Comparison of ENCODE assay signal across 12 cellular contexts in the genomic region with DNA sequence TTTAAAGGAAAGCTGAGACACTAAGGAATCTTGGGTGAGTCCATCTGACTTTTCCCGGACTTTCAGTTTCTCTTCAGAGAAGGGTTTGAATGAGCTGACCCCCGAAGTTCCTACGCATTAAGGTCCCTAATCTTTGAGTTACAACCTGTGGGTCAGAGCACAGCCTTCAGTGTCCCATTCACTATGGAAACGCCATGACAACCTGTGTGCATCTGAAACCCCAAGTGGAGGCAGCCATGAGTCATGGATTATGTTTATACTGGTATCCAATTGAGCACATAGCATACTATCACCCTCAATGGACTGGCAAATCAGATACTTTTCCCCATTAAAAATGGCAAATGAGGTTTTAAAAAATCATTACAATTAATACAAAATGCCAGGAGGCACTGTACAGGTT. TPM values are rescaled to one million over a fixed set of nuclear protein-coding genes. Genes with fewer than 3 reads are reported as not detected.
DNase-seq lines count a peak whose midpoint lies in the region; ATAC-seq and TF ChIP-seq lines count a peak whose summit lies in the region.
"Had no signal": no experiment of that assay in that cellular context is flagged by ENCODE, and none has a peak within 500 bp of the region (broad histone marks: within the 10 kb centered on the region; RNA-seq: fewer than 3 reads in every experiment).

No MANE protein-coding gene starts in this region.

- no peaks in the 10 kb centered on the region for H3K27me3 ChIP-seq in ACC112 (ENCODE audit: insufficient read depth, low read length)

- no peak overlapping the region for H2AFZ ChIP-seq in ACC112 (ENCODE audit: low read length, unreplicated experiment)

- H3K79me2 ChIP-seq in ACC112 (ENCODE audit: control insufficient read depth, insufficient read depth, low read length, unreplicated experiment): no peaks in the 10 kb centered on the region

- H3K4me3 ChIP-seq in ACC112 (ENCODE audit: low read depth, low read length): no peak overlapping the region

- H3K9me3 Mint-ChIP-seq in Calu3 (ENCODE audit: low read depth, unreplicated experiment) (no peaks in the 10 kb centered on the region), chondrocyte (ENCODE audit: low read depth) (no peaks in the 10 kb centered on the region)

- H3K27ac Mint-ChIP-seq in Calu3 (ENCODE audit: unreplicated experiment) (peak overlapping the region; percentile 44), chondrocyte (ENCODE audit: unreplicated experiment) (no peak overlapping the region)

- no peak for TF ChIP-seq CTCF in Calu3 (IDR thresholded peaks at IDR 0.05; ENCODE audit: unreplicated experiment)
- no peak for TF ChIP-seq CTCF in RWPE1 (conservative IDR thresholded peaks at IDR 0.05; ENCODE audit: low read depth)
- no peak for TF ChIP-seq CTCF in chondrocyte (IDR thresholded peaks at IDR 0.05)

- no peak for DNase-seq in Calu3
- peak; percentile 36 for DNase-seq in RWPE1 (ENCODE audit: low spot score)
- DNase-seq in fibroblast of the conjunctiva (ENCODE audit: low read depth): peak; percentile 18
- DNase-seq in activated effector memory CD4-positive, alpha-beta T cell treated with Interleukin-2 at 50 U/mL for 16 hours: no peak
- DNase-seq in chondrocyte (ENCODE audit: low spot score): no peak
- DNase-seq in amniotic stem cell (lab: John Stamatoyannopoulos, UW): no peak
- DNase-seq: activated CD4-positive, alpha-beta T cell treated with anti-CD3 and anti-CD28 coated beads, Interleukin-2, amount 50 U/mL, for 1 hour; left colon; NCI-H2227 treated with DMSO at 0.1 percent for 48 hours; substantia nigra had no signal

- H3K36me3 ChIP-seq in ACC112 (ENCODE audit: insufficient read depth, low read length): no peaks in the 10 kb centered on the region

- CTCF ChIA-PET in Calu3 (lab: Charles Lee): interaction anchor here (0.6 to 1.5 kb wide), 2 partner anchors 12 to 21 kb away, joined by 3 read pairs; no protein-coding TSS in a partner anchor
- CTCF ChIA-PET in RWPE1 (lab: Yijun Ruan, JAX): no interaction called here

- intact Hi-C loops in Calu3 (cut with micrococcal nuclease; ENCODE audit: unreplicated experiment): loop anchor here (2.0 to 10.0 kb wide), 2 partner anchors 193 to 315 kb away; no protein-coding TSS in a partner anchor

- H3K27me3 Mint-ChIP-seq in Calu3 (ENCODE audit: unreplicated experiment) (no peaks in the 10 kb centered on the region), chondrocyte (ENCODE audit: low read depth) (no peaks in the 10 kb centered on the region)

- H3K27ac ChIP-seq in ACC112 (ENCODE audit: low read depth, low read length): peak overlapping the region; percentile 27; the same call in 1 of the 2 replicates
- H3K27ac ChIP-seq in RWPE1: no peak overlapping the region

- BruUV-seq in Calu3 (replicated peaks; lab: Mats Ljungman, UMichigan): no TSS peak

- ATAC-seq in GM21737 (IDR thresholded peaks at IDR 0.05; ENCODE audit: unreplicated experiment): no peak
- ATAC-seq: left colon had no signal

- peaks cover 15% of the 10 kb centered on the region for H3K4me1 ChIP-seq in ACC112 (ENCODE audit: control insufficient read depth, insufficient read depth, low read length, unreplicated experiment)

- H3K4me1 Mint-ChIP-seq in Calu3 (ENCODE audit: low read depth, unreplicated experiment): no peaks in the 10 kb centered on the region
- H3K4me1 Mint-ChIP-seq in chondrocyte (ENCODE audit: low read depth): peaks cover 30% of the 10 kb centered on the region

- H3K4me3 Mint-ChIP-seq in Calu3 (ENCODE audit: low read depth, unreplicated experiment) (peak overlapping the region; percentile 34), chondrocyte (ENCODE audit: unreplicated experiment) (no peak overlapping the region)

- POLR2A ChIA-PET in RWPE1 (lab: Yijun Ruan, JAX; ENCODE audit: low non-redundant PET): no interaction called here

- no peaks in the 10 kb centered on the region for H3K36me3 Mint-ChIP-seq in Calu3 (ENCODE audit: insufficient read depth, unreplicated experiment)
- no peaks in the 10 kb centered on the region for H3K36me3 Mint-ChIP-seq in chondrocyte (ENCODE audit: low read depth)

RNA-seq across cellular contexts. Expression of a gene that starts 11.4 kb away (rescaled TPM):
- total RNA-seq in Calu3 (2022) (0.73 TPM in 2 replicates), chondrocyte (0.99 to 1.1 TPM (median 1.00 TPM) in 3 replicates)

RNA-seq across cellular contexts. Expression of a gene that starts 25.9 kb away (rescaled TPM):
- total RNA-seq in Calu3 (2022) (36.9 and 41.4 TPM in 2 replicates), chondrocyte (34.0 to 36.1 TPM (median 34.6 TPM) in 3 replicates)

Comparison
In these comparisons a context has a peak if more than half of its experiments do, and no peak if none do; other contexts are left out.
1. DNase-seq: peak in RWPE1 (single experiment) and fibroblast of the conjunctiva (single experiment); none in Calu3 (single experiment), activated effector memory CD4-positive, alpha-beta T cell treated with Interleukin-2 at 50 U/mL for 16 hours (single experiment), chondrocyte (single experiment) and amniotic stem cell (single experiment).